In genomic region chr1:208475449-208475848, GRCh38 we compare ENCODE assay signal across 13 cellular contexts.
DNase-seq lines count a peak whose midpoint lies in the region; ATAC-seq, FAIRE-seq and TF ChIP-seq lines count a peak whose summit lies in the region.
"Had no signal": no experiment of that assay in that cellular context is flagged by ENCODE, and none has a peak within 500 bp of the region (broad histone marks: within the 10 kb centered on the region; RNA-seq: fewer than 3 reads in every experiment).

No MANE protein-coding gene starts in this region.

- no peak for FAIRE-seq in GM12891 (lab: Jason Lieb, UNC)

- H3K27me3 ChIP-seq in left ventricle myocardium inferior (ENCODE audit: low read depth) (no peaks in the 10 kb centered on the region), kidney epithelial cell (ENCODE audit: control insufficient read depth, insufficient read depth, low read length) (no peaks in the 10 kb centered on the region)
- H3K27me3 ChIP-seq: BLaER1 had no signal

- no peak overlapping the region for H3K4me3 ChIP-seq in left ventricle myocardium inferior
- no peak overlapping the region for H3K4me3 ChIP-seq in astrocyte of the spinal cord (ENCODE audit: low read depth, low read length)
- H3K4me3 ChIP-seq in kidney epithelial cell (ENCODE audit: low read depth, low read length): no peak overlapping the region
- H3K4me3 ChIP-seq: BLaER1 had no signal

- ATAC-seq in Right ventricle myocardium superior (ENCODE audit: poor library complexity) (peak; percentile 51), GM18511 (IDR thresholded peaks at IDR 0.05; ENCODE audit: unreplicated experiment) (no peak)
- ATAC-seq: activated T-cell treated with anti-CD3 and anti-CD28 coated beads, Interleukin-2, amount 50 U/mL, for 72 hours; Panc1 had no signal

- in situ Hi-C loops in astrocyte of the spinal cord (cut with HindIII; ENCODE audit: low sequenced_read_pairs): no loop called here

- DNase-seq in Right ventricle myocardium superior (no peak), left ventricle myocardium inferior (no peak), astrocyte of the spinal cord (ENCODE audit: low read depth, low spot score) (peak; percentile 6), kidney epithelial cell (ENCODE audit: low read depth) (peak; percentile 25), NCI-H524 treated with DMSO at 0.1 percent for 48 hours (lab: John Stamatoyannopoulos, UW) (no peak), HT-29 (ENCODE audit: low spot score) (no peak), GM12891 (ENCODE audit: insufficient read length, low spot score) (no peak)
- DNase-seq: activated B cell treated with CpG ODN at 0.5 μM for 24 hours; activated T-cell treated with anti-CD3 and anti-CD28 coated beads, Interleukin-2, amount 50 U/mL, for 72 hours; stimulated activated CD8-positive, alpha-beta memory T cell treated with anti-CD3 and anti-CD28 coated beads, Interleukin-4, amount 100 ng/mL, for 48 hours had no signal

- no peak for TF ChIP-seq POLR2A in GM12891 (IDR thresholded peaks at IDR 0.05; ENCODE audit: low read depth, low read length)

- no peak for TF ChIP-seq CTCF in left ventricle myocardium inferior (IDR thresholded peaks at IDR 0.05; ENCODE audit: borderline replicate concordance)
- no peak for TF ChIP-seq CTCF in astrocyte of the spinal cord (IDR thresholded peaks at IDR 0.05; ENCODE audit: low read depth, low read length)
- TF ChIP-seq CTCF in kidney epithelial cell (IDR thresholded peaks at IDR 0.05; ENCODE audit: insufficient read depth, low read length, poor library complexity, severe bottlenecking): no peak

- peaks cover 17% of the 10 kb centered on the region for H3K4me1 ChIP-seq in left ventricle myocardium inferior
- H3K4me1 ChIP-seq: BLaER1 had no signal

- intact Hi-C loops in Right ventricle myocardium superior (cut with DNase I): no loop called here
- intact Hi-C loops in left ventricle myocardium inferior (cut with micrococcal nuclease): no loop called here

- H3K9me3 ChIP-seq in left ventricle myocardium inferior (replicated peaks): no peaks in the 10 kb centered on the region
- H3K9me3 ChIP-seq: BLaER1 had no signal

- H3K36me3 ChIP-seq in left ventricle myocardium inferior: no peaks in the 10 kb centered on the region
- H3K36me3 ChIP-seq in kidney epithelial cell (ENCODE audit: control insufficient read depth, insufficient read depth, low read length): no peaks in the 10 kb centered on the region
- H3K36me3 ChIP-seq: BLaER1 had no signal

- H3K27ac ChIP-seq in left ventricle myocardium inferior (replicated peaks): no peak overlapping the region
- H3K27ac ChIP-seq: BLaER1 had no signal

TF ChIP-seq in GM12891, 5 proteins besides CTCF, POLR2A, EP300 and RAD21:
- TF ChIP-seq POU2F2 (IDR thresholded peaks at IDR 0.05; ENCODE audit: low read depth, low read length) (no peak), TAF1 (IDR thresholded peaks at IDR 0.05; ENCODE audit: low read depth, low read length) (no peak), POLR2AphosphoS5 (IDR thresholded peaks at IDR 0.05; ENCODE audit: low read depth, low read length) (no peak), SPI1 (IDR thresholded peaks at IDR 0.05; ENCODE audit: low read depth, low read length) (no peak), PAX5 (IDR thresholded peaks at IDR 0.05; ENCODE audit: insufficient read depth, low read length, severe bottlenecking) (no peak)

Comparison
In these comparisons a context has a peak if more than half of its experiments do, and no peak if none do; other contexts are left out.
1. DNase-seq: peak in astrocyte of the spinal cord (single experiment) and kidney epithelial cell (single experiment); none in Right ventricle myocardium superior (single experiment), left ventricle myocardium inferior (single experiment), NCI-H524 treated with DMSO at 0.1 percent for 48 hours (single experiment), HT-29 (single experiment) and GM12891 (single experiment).